ENCODE assay signal across 8 cellular contexts in the genomic region with DNA sequence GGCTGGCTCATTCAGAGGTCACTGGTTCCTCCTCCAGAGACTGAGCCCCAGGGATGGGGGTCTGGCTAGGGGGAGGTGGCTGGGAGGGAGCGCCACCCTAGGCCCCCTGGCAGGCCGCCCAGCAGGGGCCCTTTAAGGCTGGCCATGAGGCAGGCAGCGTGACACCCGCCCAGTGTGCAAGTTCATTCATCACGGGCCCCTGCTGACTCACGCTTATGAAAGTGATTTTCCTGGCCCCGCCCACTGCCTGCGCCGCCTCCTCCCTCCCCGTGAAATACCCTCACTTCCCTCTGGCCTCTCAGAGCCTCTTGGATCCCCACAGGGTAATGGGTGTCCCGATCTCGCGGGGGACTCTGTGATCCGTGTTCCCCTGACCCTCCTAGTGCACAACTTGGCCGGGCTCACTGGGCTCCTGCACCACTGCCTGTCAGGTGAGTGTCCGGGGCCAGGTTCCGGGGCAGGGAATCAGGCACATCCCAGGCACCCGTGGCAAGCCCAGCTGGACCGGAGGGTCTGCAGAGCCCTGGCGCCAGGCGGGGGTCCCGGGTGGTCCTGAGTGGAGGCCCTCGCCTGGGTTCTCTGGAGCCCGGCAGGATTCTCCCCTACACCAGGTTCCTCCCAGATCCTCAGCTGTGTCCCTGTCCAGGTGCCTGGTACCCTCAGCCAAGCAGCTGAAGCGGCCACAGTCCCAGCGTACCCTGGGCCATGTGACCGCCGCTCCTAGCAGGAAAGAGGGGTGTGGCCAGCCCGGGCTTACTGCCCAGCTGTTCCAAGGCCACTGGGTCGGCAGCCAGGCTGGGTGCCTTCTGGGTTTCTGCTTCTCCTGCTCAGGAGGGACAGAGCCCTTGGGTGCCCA. TPM values are rescaled to one million over a fixed set of nuclear protein-coding genes. Genes with fewer than 3 reads are reported as not detected.
DNase-seq lines count a peak whose midpoint lies in the region; ATAC-seq and TF ChIP-seq lines count a peak whose summit lies in the region.

A gene with protein sequence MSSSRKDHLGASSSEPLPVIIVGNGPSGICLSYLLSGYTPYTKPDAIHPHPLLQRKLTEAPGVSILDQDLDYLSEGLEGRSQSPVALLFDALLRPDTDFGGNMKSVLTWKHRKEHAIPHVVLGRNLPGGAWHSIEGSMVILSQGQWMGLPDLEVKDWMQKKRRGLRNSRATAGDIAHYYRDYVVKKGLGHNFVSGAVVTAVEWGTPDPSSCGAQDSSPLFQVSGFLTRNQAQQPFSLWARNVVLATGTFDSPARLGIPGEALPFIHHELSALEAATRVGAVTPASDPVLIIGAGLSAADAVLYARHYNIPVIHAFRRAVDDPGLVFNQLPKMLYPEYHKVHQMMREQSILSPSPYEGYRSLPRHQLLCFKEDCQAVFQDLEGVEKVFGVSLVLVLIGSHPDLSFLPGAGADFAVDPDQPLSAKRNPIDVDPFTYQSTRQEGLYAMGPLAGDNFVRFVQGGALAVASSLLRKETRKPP (plus strand): TSS at position 301 of the 856 bp plus-strand sequence. CDS start 4,432 bp downstream, outside the sequence.

- DNase-seq in CD14-positive monocyte (ENCODE audit: low spot score) (peak; percentile 95), NOMO-1 treated with dmso at 0.1 percent for 144 hours (lab: John Stamatoyannopoulos, UW; ENCODE audit: unreplicated experiment) (peak; percentile 83), epithelial cell of esophagus (ENCODE audit: low read depth) (peak; percentile 95)
- peak; percentile 62 for DNase-seq in activated CD8-positive, alpha-beta memory T cell treated with anti-CD3 and anti-CD28 coated beads, Interleukin-2, amount 50 U/mL, for 4 hours
- peak; percentile 71 for DNase-seq in stimulated activated CD8-positive, alpha-beta memory T cell treated with anti-CD3 and anti-CD28 coated beads, Interleukin-4, amount 100 ng/mL, for 24 hours (ENCODE audit: low read depth)

- H3K4me3 ChIP-seq in epithelial cell of esophagus (ENCODE audit: low read length) (peak within 1 kb of the TSS; percentile 60), mononuclear cell (ENCODE audit: low read length) (peak within 1 kb of the TSS; percentile 38)

- no peak for TF ChIP-seq CTCF in CD14-positive monocyte (IDR thresholded peaks at IDR 0.05)
- TF ChIP-seq CTCF in epithelial cell of esophagus (IDR thresholded peaks at IDR 0.05; ENCODE audit: insufficient read depth, low read depth, low read length, missing control alignments) = no peak

- ATAC-seq in GM19397 (IDR thresholded peaks at IDR 0.05; ENCODE audit: unreplicated experiment) (peak; percentile 58), HG03565 (IDR thresholded peaks at IDR 0.05; ENCODE audit: unreplicated experiment) (peak; percentile 53)

- H3K27ac Mint-ChIP-seq in CD14-positive monocyte = peak within 1 kb of the TSS; percentile 70 to 94 (median 90)

- H3K9me3 ChIP-seq in mononuclear cell (ENCODE audit: low read depth, low read length) = no peaks in the 10 kb centered on the region

- intact Hi-C loops in CD14-positive monocyte (cut with micrococcal nuclease) = no loop called here

- H3K27me3 Mint-ChIP-seq in CD14-positive monocyte (ENCODE audit: low read depth in 3 of 3) = peaks cover 7 to 23% (median 9%) of the 10 kb centered on the region in 3 donors

- peaks cover 12% of the 10 kb centered on the region for H3K27me3 ChIP-seq in mononuclear cell (ENCODE audit: insufficient read depth, low read length)

- peaks cover 24% of the 10 kb centered on the region for H3K4me1 Mint-ChIP-seq in CD14-positive monocyte

- H3K36me3 Mint-ChIP-seq in CD14-positive monocyte = peaks cover 1 to 6% of the 10 kb centered on the region in 2 donors

- peaks cover 24% of the 10 kb centered on the region for H3K4me1 ChIP-seq in mononuclear cell (ENCODE audit: insufficient read depth, low read length)

- no peaks in the 10 kb centered on the region for H3K9me3 Mint-ChIP-seq in CD14-positive monocyte

- H3K4me3 Mint-ChIP-seq in CD14-positive monocyte = peak within 1 kb of the TSS; percentile 77 to 85

RNA-seq across cellular contexts. Expression of the gene that starts here (rescaled TPM):
- polyA plus RNA-seq in CD14-positive monocyte = 1 to 10 TPM; 1.8 to 4.0 TPM
- total RNA-seq in mononuclear cell = 4.1 TPM

Comparison
In these comparisons a context has a peak if more than half of its experiments do, and no peak if none do; other contexts are left out.
1. Peak in every context shown above with its lines: DNase-seq, ATAC-seq and H3K4me3 ChIP-seq.